ENCODE assay signal across 8 cellular contexts in the genomic region with DNA sequence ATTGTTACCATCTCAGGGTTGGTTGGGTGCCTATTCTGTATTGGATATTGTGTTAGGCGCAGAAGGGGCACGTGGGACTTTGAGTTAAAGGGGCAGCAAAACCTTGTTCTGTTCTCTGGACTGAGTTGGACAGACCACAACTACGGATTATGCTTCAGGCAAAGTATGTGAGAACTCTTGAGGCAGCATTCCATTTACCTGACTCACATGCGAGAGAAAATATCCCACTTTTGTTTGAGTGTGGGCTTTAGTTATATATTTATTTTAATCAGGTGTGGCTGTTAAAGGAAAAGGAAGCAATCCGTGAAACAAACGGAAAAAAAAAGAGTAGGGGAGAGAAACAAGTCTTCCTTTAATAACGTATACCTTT. TPM values are rescaled to one million over a fixed set of nuclear protein-coding genes. Genes with fewer than 3 reads are reported as not detected.
A peak's percentile ranks its signal among the peaks of the same experiment; 100 is the strongest.
DNase-seq lines count a peak whose midpoint lies in the region; ATAC-seq and TF ChIP-seq lines count a peak whose summit lies in the region.

No MANE protein-coding gene starts in this region.

- H2AFZ ChIP-seq in DND-41 (ENCODE audit: low read depth, low read length), result peak overlapping the region; percentile 89

- H4K20me1 ChIP-seq in DND-41 (ENCODE audit: insufficient read depth, low read length), result no peaks in the 10 kb centered on the region; the same call in 1 of the 2 replicates

- intact Hi-C loops in breast epithelium (cut with DNase I; ENCODE audit: low total_unique reads), result no loop called here

- WGBS in liver, result 7% methylated on average over 7 of the region's 7 CpGs

- peak overlapping the region; percentile 83 for H3K4me2 ChIP-seq in DND-41 (ENCODE audit: insufficient read depth, low read length)

- peak overlapping the region; percentile 96 for H3K27ac Mint-ChIP-seq in type B pancreatic cell

- peaks cover 10% of the 10 kb centered on the region for H3K36me3 Mint-ChIP-seq in type B pancreatic cell

- H3K4me1 Mint-ChIP-seq in type B pancreatic cell (ENCODE audit: unreplicated experiment), result peaks cover 16% of the 10 kb centered on the region

- no peaks in the 10 kb centered on the region for H3K9me3 Mint-ChIP-seq in type B pancreatic cell

- peaks cover 4% of the 10 kb centered on the region; the same call in 1 of the 2 replicates for H3K36me3 ChIP-seq in DND-41 (ENCODE audit: insufficient read depth, low read length)
- H3K36me3 ChIP-seq in breast epithelium, result no peaks in the 10 kb centered on the region
- no peaks in the 10 kb centered on the region for H3K36me3 ChIP-seq in liver (ENCODE audit: control insufficient read depth in 4 of 4, insufficient read depth in 3 of 4, low read depth in 1 of 4, low read length in 3 of 4)

- peaks cover 19% of the 10 kb centered on the region for H3K79me2 ChIP-seq in DND-41 (ENCODE audit: insufficient read depth, low read length)

- ATAC-seq in DND-41 (ENCODE audit: insufficient read depth, low read depth) (no peak), GM19023 (IDR thresholded peaks at IDR 0.05; ENCODE audit: unreplicated experiment) (no peak)

- peak overlapping the region; percentile 82 to 93 for H3K4me3 ChIP-seq in DND-41 (ENCODE audit: low read depth in 1 of 2, low read length in 2 of 2)
- H3K4me3 ChIP-seq in breast epithelium, result peak overlapping the region; percentile 60 to 88 (median 71)
- H3K4me3 ChIP-seq in liver (ENCODE audit: low read depth in 1 of 3, low read length in 3 of 3), result peak overlapping the region; percentile 77 to 90 (median 85)

- TF ChIP-seq CTCF in DND-41 (IDR thresholded peaks at IDR 0.05; ENCODE audit: borderline replicate concordance, extremely low read depth, low read length, poor library complexity, severe bottlenecking), result no peak
- TF ChIP-seq CTCF in breast epithelium (IDR thresholded peaks at IDR 0.05), result no peak
- no peak for TF ChIP-seq CTCF in liver (IDR thresholded peaks at IDR 0.05; ENCODE audit: low read depth, low read length, missing input control)
- no peak for TF ChIP-seq CTCF in type B pancreatic cell (conservative IDR thresholded peaks at IDR 0.05)

- peak overlapping the region; percentile 99 for H3K4me3 Mint-ChIP-seq in type B pancreatic cell

- H3K27ac ChIP-seq in DND-41 (ENCODE audit: low read length) (peak overlapping the region; percentile 83), breast epithelium (peak overlapping the region; percentile 69 to 87), liver (ENCODE audit: low read depth in 1 of 2, low read length in 2 of 2) (peak overlapping the region; percentile 86 to 96)

- no peaks in the 10 kb centered on the region for H3K9me3 ChIP-seq in DND-41 (ENCODE audit: insufficient read depth, low read length, severe bottlenecking)
- H3K9me3 ChIP-seq in breast epithelium, result no peaks in the 10 kb centered on the region
- H3K9me3 ChIP-seq in liver (ENCODE audit: control insufficient read depth in 4 of 4, low read length in 3 of 4), result no peaks in the 10 kb centered on the region

- H3K4me1 ChIP-seq in DND-41 (ENCODE audit: insufficient read depth, low read length) (peaks cover 29% of the 10 kb centered on the region), breast epithelium (no peaks in the 10 kb centered on the region), liver (ENCODE audit: control insufficient read depth in 4 of 4, insufficient read depth in 4 of 4, low read length in 3 of 4) (peaks cover 4 to 20% (median 15%) of the 10 kb centered on the region in 4 donors)

- no peaks in the 10 kb centered on the region for H3K27me3 ChIP-seq in DND-41 (ENCODE audit: insufficient read depth, low read length, poor library complexity)
- H3K27me3 ChIP-seq in breast epithelium, result no peaks in the 10 kb centered on the region
- H3K27me3 ChIP-seq in liver (ENCODE audit: control insufficient read depth in 4 of 4, insufficient read depth in 4 of 4, low read length in 3 of 4), result no peaks in the 10 kb centered on the region

- peaks cover 5% of the 10 kb centered on the region for H3K27me3 Mint-ChIP-seq in type B pancreatic cell

- peak overlapping the region; percentile 66 for H3K9ac ChIP-seq in DND-41 (ENCODE audit: low read depth, low read length)
- peak overlapping the region; percentile 73 to 97 for H3K9ac ChIP-seq in liver (ENCODE audit: low read depth in 1 of 2, low read length in 2 of 2)

- DNase-seq in DND-41, result no peak
- peak; percentile 96 for DNase-seq in M059J (ENCODE audit: low read depth)
- no peak for DNase-seq in breast epithelium (ENCODE audit: low spot score in 2 of 2)
- DNase-seq in type B pancreatic cell (ENCODE audit: extremely low spot score, unreplicated experiment), result no peak
- no peak for DNase-seq in occipital lobe (lab: John Stamatoyannopoulos, UW)
- no peak for DNase-seq in NCI-H446 treated with DMSO at 0.1 percent for 48 hours (lab: John Stamatoyannopoulos, UW)

- TF ChIP-seq POLR2A in breast epithelium (IDR thresholded peaks at IDR 0.05), result no peak

- TF ChIP-seq RAD21 in liver (IDR thresholded peaks at IDR 0.05), result no peak

TF ChIP-seq in liver, 16 proteins besides CTCF, POLR2A, EP300 and RAD21:
- TF ChIP-seq HNF4A (conservative IDR thresholded peaks at IDR 0.05) (no peak), JUND (IDR thresholded peaks at IDR 0.05) (peak in 1 of 2 donors; percentile 45)

RNA-seq across cellular contexts. Expression of gene PLS1, which starts 0.6 kb away (rescaled TPM):
- 13.9 and 17.1 TPM in 2 replicates for total RNA-seq in M059J (2014; rRNA removed; shearing (Covaris generic))
- total RNA-seq in breast epithelium, result 10 to 100 TPM in 2 of 3 donors, 1 to 10 TPM in 1; 1.6 to 18.4 (median 15.7) TPM
- 10 to 100 TPM; 12.2 to 21.9 TPM for total RNA-seq in liver
- 1 to 10 TPM; 7.2 to 7.9 TPM for polyA plus RNA-seq in liver
- 14.6 and 23.2 TPM in 2 replicates for total RNA-seq in type B pancreatic cell (ENCODE audit: low replicate concordance)
- total RNA-seq in occipital lobe, result 3.1 TPM

RNA-seq across cellular contexts. Expression of gene ATR, which starts 17.0 kb away (rescaled TPM):
- 28.7 and 38.4 TPM in 2 replicates for total RNA-seq in M059J (2014; rRNA removed; shearing (Covaris generic))
- 10 to 100 TPM; 25.6 to 63.7 (median 39.0) TPM for total RNA-seq in breast epithelium
- 10 to 100 TPM in 1 of 2 donors, 1 to 10 TPM in 1; 9.6 to 21.5 TPM for total RNA-seq in liver
- 10 to 100 TPM in 1 of 2 donors, 1 to 10 TPM in 1; 5.0 to 14.5 TPM for polyA plus RNA-seq in liver
- 22.1 and 30.0 TPM in 2 replicates for total RNA-seq in type B pancreatic cell (ENCODE audit: low replicate concordance)
- total RNA-seq in occipital lobe, result 39.1 TPM
